Comparison of ENCODE assay signal across 14 cellular contexts in genomic region chr6:158572653-158573541, GRCh38. TPM values are rescaled to one million over a fixed set of nuclear protein-coding genes. Genes with fewer than 3 reads are reported as not detected.
A peak's percentile ranks its signal among the peaks of the same experiment; 100 is the strongest.
DNase-seq lines count a peak whose midpoint lies in the region; ATAC-seq and TF ChIP-seq lines count a peak whose summit lies in the region.
"Had no signal": no experiment of that assay in that cellular context is flagged by ENCODE, and none has a peak within 500 bp of the region (broad histone marks: within the 10 kb centered on the region; RNA-seq: fewer than 3 reads in every experiment).

No MANE protein-coding gene starts in this region.

- DNase-seq in activated CD4-positive, alpha-beta T cell treated with anti-CD3 and anti-CD28 coated beads, Interleukin-2, amount 10 ng/mL, durations not matched to agents 24 days and 14 days, result no peak
- no peak for DNase-seq in activated CD4-positive, alpha-beta T cell treated with anti-CD3 and anti-CD28 coated beads, Interleukin-2, amount 50 U/mL, for 1 hour
- no peak for DNase-seq in glutamatergic neuron
- DNase-seq in posterior vena cava (ENCODE audit: low spot score), result peak; percentile 71
- DNase-seq in T-helper 9 cell, result no peak
- DNase-seq: 8988T, midbrain, NCI-H1694 treated with DMSO at 0.1 percent for 48 hours, NCI-H446 treated with DMSO at 0.1 percent for 48 hours had no signal

- no peak overlapping the region for H3K4me3 Mint-ChIP-seq in activated CD4-positive, alpha-beta T cell treated with anti-CD3 and anti-CD28 coated beads, Interleukin-2, amount 10 ng/mL, durations not matched to agents 24 days and 14 days
- peak overlapping the region; percentile 35 for H3K4me3 Mint-ChIP-seq in glutamatergic neuron (ENCODE audit: unreplicated experiment)

- H3K36me3 Mint-ChIP-seq in activated CD4-positive, alpha-beta T cell treated with anti-CD3 and anti-CD28 coated beads, Interleukin-2, amount 10 ng/mL, durations not matched to agents 24 days and 14 days (ENCODE audit: low read depth), result peaks cover 54% of the 10 kb centered on the region
- H3K36me3 Mint-ChIP-seq in glutamatergic neuron (ENCODE audit: unreplicated experiment), result peaks cover 6% of the 10 kb centered on the region

- no peak for ATAC-seq in HG03378 (IDR thresholded peaks at IDR 0.05; ENCODE audit: unreplicated experiment)
- no peak for ATAC-seq in GM18868 (IDR thresholded peaks at IDR 0.05; ENCODE audit: unreplicated experiment)
- ATAC-seq: psoas muscle, SK-N-SH treated with all-trans-retinoic acid at 6 μM for 48 hours had no signal

- peak overlapping the region; percentile 10 for H3K27ac Mint-ChIP-seq in activated CD4-positive, alpha-beta T cell treated with anti-CD3 and anti-CD28 coated beads, Interleukin-2, amount 10 ng/mL, durations not matched to agents 24 days and 14 days
- peak overlapping the region; percentile 88 for H3K27ac Mint-ChIP-seq in glutamatergic neuron (ENCODE audit: unreplicated experiment)

- H3K27ac ChIP-seq in VCaP, result peak overlapping the region; percentile 90
- H3K27ac ChIP-seq: psoas muscle had no signal

- intact Hi-C loops in activated CD4-positive, alpha-beta T cell treated with anti-CD3 and anti-CD28 coated beads, Interleukin-2, amount 10 ng/mL, durations not matched to agents 24 days and 14 days (cut with micrococcal nuclease), result no loop called here
- intact Hi-C loops in posterior vena cava (cut with DNase I), result loop anchor here in 1 of 2 donors (10.0 kb wide), 1 partner anchor 938 kb away; no protein-coding TSS in a partner anchor

- H3K9me3 Mint-ChIP-seq in activated CD4-positive, alpha-beta T cell treated with anti-CD3 and anti-CD28 coated beads, Interleukin-2, amount 10 ng/mL, durations not matched to agents 24 days and 14 days, result no peaks in the 10 kb centered on the region
- peaks cover 18% of the 10 kb centered on the region for H3K9me3 Mint-ChIP-seq in glutamatergic neuron (ENCODE audit: unreplicated experiment)

- peaks cover 43% of the 10 kb centered on the region for H3K4me1 Mint-ChIP-seq in activated CD4-positive, alpha-beta T cell treated with anti-CD3 and anti-CD28 coated beads, Interleukin-2, amount 10 ng/mL, durations not matched to agents 24 days and 14 days
- peaks cover 47% of the 10 kb centered on the region for H3K4me1 Mint-ChIP-seq in glutamatergic neuron (ENCODE audit: low read depth, unreplicated experiment)

- TF ChIP-seq CTCF in VCaP (conservative IDR thresholded peaks at IDR 0.05) (no peak), glutamatergic neuron (IDR thresholded peaks at IDR 0.05; ENCODE audit: partially characterized antibody, unreplicated experiment) (no peak)

- no peaks in the 10 kb centered on the region for H3K27me3 Mint-ChIP-seq in activated CD4-positive, alpha-beta T cell treated with anti-CD3 and anti-CD28 coated beads, Interleukin-2, amount 10 ng/mL, durations not matched to agents 24 days and 14 days
- H3K27me3 Mint-ChIP-seq in glutamatergic neuron (ENCODE audit: unreplicated experiment), result peaks cover 11% of the 10 kb centered on the region

RNA-seq across cellular contexts. Expression of gene TMEM181, which starts 13.0 kb away (rescaled TPM):
- 17.1 and 17.8 TPM in 2 replicates for total RNA-seq in activated CD4-positive, alpha-beta T cell treated with anti-CD3 and anti-CD28 coated beads, Interleukin-2, amount 10 ng/mL, durations not matched to agents 24 days and 14 days
- total RNA-seq in glutamatergic neuron (ENCODE audit: unreplicated experiment), result 44.3 TPM
- total RNA-seq in posterior vena cava, result 10 to 100 TPM; 24.1 to 30.4 TPM
